In the genomic region with DNA sequence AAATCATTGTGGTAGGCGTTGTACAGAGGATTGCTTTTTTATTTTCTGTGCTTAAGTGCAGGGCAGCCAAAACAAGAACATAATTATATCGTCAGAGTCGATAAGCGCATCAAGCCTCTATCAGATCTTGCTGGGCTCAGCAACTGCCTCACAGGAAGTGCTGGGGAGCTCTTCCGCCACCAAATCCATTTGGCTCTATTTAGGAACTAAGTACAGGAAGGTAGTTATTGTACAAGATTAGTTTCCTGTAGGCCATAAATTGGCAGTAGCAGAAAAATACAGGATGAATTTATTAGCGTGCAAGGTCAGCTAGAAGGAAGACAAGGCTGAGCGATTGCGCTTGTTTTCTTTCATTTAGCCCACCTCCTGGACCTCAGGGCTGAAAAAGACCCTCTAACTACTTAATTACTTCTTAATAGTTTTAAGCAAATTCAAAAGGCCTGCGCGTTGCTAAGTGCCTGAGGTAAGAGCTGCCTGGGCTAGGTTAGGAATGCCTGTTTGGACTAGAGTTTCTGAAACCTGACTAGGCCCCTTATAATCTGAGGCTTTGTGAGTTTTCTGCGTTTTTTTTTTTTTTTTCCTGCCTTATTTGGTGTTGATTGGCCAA, we compare ENCODE assay signal across 15 cellular contexts.
A peak's percentile ranks its signal among the peaks of the same experiment; 100 is the strongest.
DNase-seq lines count a peak whose midpoint lies in the region; ATAC-seq, FAIRE-seq and TF ChIP-seq lines count a peak whose summit lies in the region.
"Had no signal": no experiment of that assay in that cellular context is flagged by ENCODE, and none has a peak within 500 bp of the region (broad histone marks: within the 10 kb centered on the region; RNA-seq: fewer than 3 reads in every experiment).

No MANE protein-coding gene starts in this region.

- no peaks in the 10 kb centered on the region for H3K36me3 Mint-ChIP-seq in effector memory CD8-positive, alpha-beta T cell (ENCODE audit: insufficient read depth)
- H3K36me3 Mint-ChIP-seq: activated naive CD4-positive, alpha-beta T cell treated with anti-CD3 and anti-CD28 coated beads, Interleukin-2, amount 50 U/mL, for 24 hours; memory B cell had no signal

- FAIRE-seq in HepG2 (lab: Jason Lieb, UNC) = no peak
- FAIRE-seq: GM12891 had no signal

- H3K4me3 Mint-ChIP-seq in effector memory CD8-positive, alpha-beta T cell = no peak overlapping the region
- H3K4me3 Mint-ChIP-seq: activated naive CD4-positive, alpha-beta T cell treated with anti-CD3 and anti-CD28 coated beads, Interleukin-2, amount 50 U/mL, for 24 hours; central memory CD8-positive, alpha-beta T cell; memory B cell had no signal

- ATAC-seq in HepG2 = no peak
- no peak for ATAC-seq in effector memory CD8-positive, alpha-beta T cell (replicated peaks)
- no peak for ATAC-seq in HG03354 (IDR thresholded peaks at IDR 0.05; ENCODE audit: poor library complexity, severe bottlenecking, unreplicated experiment)

- CTCF ChIA-PET in HepG2 (lab: Yijun Ruan, JAX; ENCODE audit: low intra/inter-chr PET ratio, low total read pairs) = no interaction called here
- CTCF ChIA-PET in SK-N-SH (lab: Yijun Ruan, JAX) = interaction anchor here (0.8 to 2.4 kb wide), 9 partner anchors 9 to 322 kb away, joined by 3 to 10 read pairs (median 3); no protein-coding TSS in a partner anchor

- H2AFZ ChIP-seq in HepG2 (ENCODE audit: low read length) (no peak overlapping the region), SK-N-SH (ENCODE audit: low read depth) (peak overlapping the region; percentile 85), hepatocyte (peak overlapping the region; percentile 28)

- H3K4me2 ChIP-seq in HepG2 (ENCODE audit: low read depth, low read length) (no peak overlapping the region), SK-N-SH (peak overlapping the region; percentile 54; the same call in 1 of the 2 replicates), hepatocyte (peak overlapping the region; percentile 31)

- in situ Hi-C loops in HepG2 (cut with HindIII; ENCODE audit: extremely low pct_ligation_motif_present, low pct_unique_long_range_greater_than_20kb) = no loop called here

- 79% methylated on average over 11 of the region's 11 CpGs for WGBS in liver
- 61% methylated on average over 11 of the region's 11 CpGs for WGBS in HepG2 (ENCODE audit: low lambda C conversion rate)
- WGBS in SK-N-SH (ENCODE audit: low lambda C conversion rate) = 49% methylated on average over 11 of the region's 11 CpGs
- 66% methylated on average over 11 of the region's 11 CpGs for WGBS in hepatocyte (ENCODE audit: low lambda C conversion rate, missing lambda C conversion rate)

- TF ChIP-seq POLR2A in HepG2 (IDR thresholded peaks at IDR 0.05; ENCODE audit: insufficient read depth in 1 of 2, low read depth in 2 of 2, low read length in 2 of 2) = no peak

- H3K4me1 Mint-ChIP-seq in effector memory CD8-positive, alpha-beta T cell (ENCODE audit: low read depth in 2 of 2) = no peaks in the 10 kb centered on the region
- H3K4me1 Mint-ChIP-seq: activated naive CD4-positive, alpha-beta T cell treated with anti-CD3 and anti-CD28 coated beads, Interleukin-2, amount 50 U/mL, for 24 hours; central memory CD8-positive, alpha-beta T cell; memory B cell had no signal

- no peaks in the 10 kb centered on the region for H3K79me2 ChIP-seq in HepG2 (ENCODE audit: insufficient read depth, low read length)
- no peaks in the 10 kb centered on the region for H3K79me2 ChIP-seq in SK-N-SH (ENCODE audit: insufficient read depth)
- no peaks in the 10 kb centered on the region for H3K79me2 ChIP-seq in hepatocyte

- TF ChIP-seq RAD21 in liver (IDR thresholded peaks at IDR 0.05) = no peak
- no peak for TF ChIP-seq RAD21 in HepG2 (CRISPR knock-in tag; IDR thresholded peaks at IDR 0.05)
- peak; percentile 41 for TF ChIP-seq RAD21 in SK-N-SH (IDR thresholded peaks at IDR 0.05; ENCODE audit: low read length)

- DNase-seq in HepG2 (ENCODE audit: low spot score) = no peak
- peak; percentile 66 for DNase-seq in SK-N-SH
- DNase-seq in hepatocyte (ENCODE audit: low spot score) = no peak
- no peak for DNase-seq in NCI-H2227 treated with DMSO at 0.1 percent for 48 hours (lab: John Stamatoyannopoulos, UW)
- DNase-seq in effector memory CD8-positive, alpha-beta T cell = no peak
- DNase-seq in retina = no peak
- DNase-seq: Karpas-422, NCI-H2107, Peyer's patch had no signal

- no peaks in the 10 kb centered on the region for H3K27me3 ChIP-seq in liver (ENCODE audit: control insufficient read depth in 4 of 4, insufficient read depth in 4 of 4, low read length in 3 of 4)
- peaks cover 1 to 5% of the 10 kb centered on the region in 2 experiments; a peak in 2 of 5 replicates for H3K27me3 ChIP-seq in HepG2 (ENCODE audit: control insufficient read depth in 1 of 2, insufficient read depth in 2 of 2, low read length in 2 of 2)
- no peaks in the 10 kb centered on the region for H3K27me3 ChIP-seq in SK-N-SH (ENCODE audit: insufficient read depth)
- no peaks in the 10 kb centered on the region for H3K27me3 ChIP-seq in hepatocyte
- H3K27me3 ChIP-seq: Peyer's patch had no signal

- H3K27ac ChIP-seq in liver (ENCODE audit: low read depth in 1 of 2, low read length in 2 of 2) (no peak overlapping the region), HepG2 (ENCODE audit: extremely low read length, insufficient read depth, low read length) (no peak overlapping the region), SK-N-SH (ENCODE audit: low read depth in 2 of 2, low read length in 1 of 2) (peak overlapping the region; percentile 49 to 100; a peak in 3 of 4 replicates), hepatocyte (peak overlapping the region; percentile 3)
- H3K27ac ChIP-seq: Peyer's patch had no signal

- no peaks in the 10 kb centered on the region for H4K20me1 ChIP-seq in HepG2 (ENCODE audit: insufficient read depth, low read length)
- H4K20me1 ChIP-seq in SK-N-SH (ENCODE audit: insufficient read depth) = no peaks in the 10 kb centered on the region
- no peaks in the 10 kb centered on the region for H4K20me1 ChIP-seq in hepatocyte (ENCODE audit: insufficient read depth, poor library complexity, severe bottlenecking)

- no peak for TF ChIP-seq CTCF in liver (IDR thresholded peaks at IDR 0.05; ENCODE audit: low read depth, low read length, missing input control)
- TF ChIP-seq CTCF in HepG2 (CRISPR knock-in tag; IDR thresholded peaks at IDR 0.05) = no peak
- TF ChIP-seq CTCF in SK-N-SH (IDR thresholded peaks at IDR 0.05) = no peak
- no peak for TF ChIP-seq CTCF in hepatocyte (IDR thresholded peaks at IDR 0.05; ENCODE audit: poor library complexity)

- no peaks in the 10 kb centered on the region for H3K36me3 ChIP-seq in liver (ENCODE audit: control insufficient read depth in 4 of 4, insufficient read depth in 3 of 4, low read depth in 1 of 4, low read length in 3 of 4)
- H3K36me3 ChIP-seq in HepG2 (replicated peaks in 1 of 2; ENCODE audit: control insufficient read depth in 1 of 2, insufficient read depth in 2 of 2, low read length in 2 of 2) = no peaks in the 10 kb centered on the region
- no peaks in the 10 kb centered on the region for H3K36me3 ChIP-seq in SK-N-SH (replicated peaks in 1 of 2; ENCODE audit: control insufficient read depth in 1 of 2, insufficient read depth in 2 of 2, low read length in 1 of 2)
- no peaks in the 10 kb centered on the region for H3K36me3 ChIP-seq in hepatocyte (replicated peaks; ENCODE audit: insufficient read depth, low read depth)
- H3K36me3 ChIP-seq: Peyer's patch had no signal

- H3K27ac Mint-ChIP-seq in effector memory CD8-positive, alpha-beta T cell = no peak overlapping the region
- H3K27ac Mint-ChIP-seq: activated naive CD4-positive, alpha-beta T cell treated with anti-CD3 and anti-CD28 coated beads, Interleukin-2, amount 50 U/mL, for 24 hours; memory B cell had no signal

- TF ChIP-seq EP300 in HepG2 (IDR thresholded peaks at IDR 0.05; ENCODE audit: low read depth in 2 of 2, low read length in 2 of 2) (no peak), HepG2 (CRISPR knock-in tag; IDR thresholded peaks at IDR 0.05; ENCODE audit: borderline replicate concordance) (no peak), SK-N-SH (IDR thresholded peaks at IDR 0.05; ENCODE audit: borderline replicate concordance in 1 of 2, low read depth in 1 of 2, low read length in 1 of 2) (peak; percentile 29 to 95; a peak in 3 of 4 replicates)

- H3K9ac ChIP-seq in liver (ENCODE audit: low read depth in 1 of 2, low read length in 2 of 2) = no peak overlapping the region
- H3K9ac ChIP-seq in HepG2 (ENCODE audit: insufficient read depth, low read depth, low read length) = no peak overlapping the region
- H3K9ac ChIP-seq in SK-N-SH = peak overlapping the region; percentile 22; the same call in 1 of the 2 replicates

- H3K9me3 Mint-ChIP-seq in effector memory CD8-positive, alpha-beta T cell = peaks cover 0 to 8% of the 10 kb centered on the region in 2 donors
- H3K9me3 Mint-ChIP-seq: activated naive CD4-positive, alpha-beta T cell treated with anti-CD3 and anti-CD28 coated beads, Interleukin-2, amount 50 U/mL, for 24 hours; central memory CD8-positive, alpha-beta T cell had no signal

- H3K4me3 ChIP-seq in liver (ENCODE audit: low read depth in 1 of 3, low read length in 3 of 3) (no peak overlapping the region), HepG2 (replicated peaks in 1 of 3; ENCODE audit: insufficient read depth in 1 of 3, low read depth in 2 of 3, low read length in 3 of 3) (no peak overlapping the region), SK-N-SH (ENCODE audit: low read depth in 2 of 2, low read length in 1 of 2) (no peak overlapping the region), hepatocyte (no peak overlapping the region)
- H3K4me3 ChIP-seq: Peyer's patch had no signal

- BruUV-seq in HepG2 (replicated peaks; lab: Mats Ljungman, UMichigan) = no TSS peak

- H3K9me2 ChIP-seq in SK-N-SH (no peaks in the 10 kb centered on the region), hepatocyte (replicated peaks; ENCODE audit: insufficient read depth) (no peaks in the 10 kb centered on the region)

- H3F3A ChIP-seq in SK-N-SH (replicated peaks; ENCODE audit: insufficient read depth) = no peaks in the 10 kb centered on the region

- intact Hi-C loops in HepG2 (cut with micrococcal nuclease; ENCODE audit: unreplicated experiment) = no loop called here

- POLR2A ChIA-PET in HepG2 (lab: Yijun Ruan, JAX) (no interaction called here), SK-N-SH (lab: Yijun Ruan, JAX) (interaction anchor here (0.6 to 3.4 kb wide), 11 partner anchors 10 to 959 kb away, joined by 3 to 21 read pairs (median 6); no protein-coding TSS in a partner anchor)

- peaks cover 0 to 7% of the 10 kb centered on the region in 2 donors for H3K27me3 Mint-ChIP-seq in effector memory CD8-positive, alpha-beta T cell
- H3K27me3 Mint-ChIP-seq: activated naive CD4-positive, alpha-beta T cell treated with anti-CD3 and anti-CD28 coated beads, Interleukin-2, amount 50 U/mL, for 24 hours; central memory CD8-positive, alpha-beta T cell; memory B cell had no signal

- H3K9me3 ChIP-seq in liver (ENCODE audit: control insufficient read depth in 4 of 4, low read length in 3 of 4) = no peaks in the 10 kb centered on the region
- no peaks in the 10 kb centered on the region for H3K9me3 ChIP-seq in HepG2 (ENCODE audit: low read length)
- no peaks in the 10 kb centered on the region for H3K9me3 ChIP-seq in SK-N-SH
- H3K9me3 ChIP-seq in hepatocyte (ENCODE audit: low read depth) = no peaks in the 10 kb centered on the region
- H3K9me3 ChIP-seq: Peyer's patch had no signal

- H3K4me1 ChIP-seq in liver (ENCODE audit: control insufficient read depth in 4 of 4, insufficient read depth in 4 of 4, low read length in 3 of 4) (no peaks in the 10 kb centered on the region), HepG2 (ENCODE audit: insufficient read depth, low read length) (no peaks in the 10 kb centered on the region), SK-N-SH (ENCODE audit: control insufficient read depth in 1 of 2, insufficient read depth in 2 of 2, low read depth in 1 of 2, low read length in 1 of 2) (peaks cover 7 to 50% of the 10 kb centered on the region in 2 experiments; a peak in 3 of 4 replicates), hepatocyte (ENCODE audit: insufficient read depth) (no peaks in the 10 kb centered on the region)
- H3K4me1 ChIP-seq: Peyer's patch had no signal

Comparison
In these comparisons a context has a peak if more than half of its experiments do, and no peak if none do; other contexts are left out.
1. H3K27ac ChIP-seq: peak in SK-N-SH (2 of 2) and hepatocyte (single experiment); none in liver (0 of 2) and HepG2 (single experiment).